In the genomic region with DNA sequence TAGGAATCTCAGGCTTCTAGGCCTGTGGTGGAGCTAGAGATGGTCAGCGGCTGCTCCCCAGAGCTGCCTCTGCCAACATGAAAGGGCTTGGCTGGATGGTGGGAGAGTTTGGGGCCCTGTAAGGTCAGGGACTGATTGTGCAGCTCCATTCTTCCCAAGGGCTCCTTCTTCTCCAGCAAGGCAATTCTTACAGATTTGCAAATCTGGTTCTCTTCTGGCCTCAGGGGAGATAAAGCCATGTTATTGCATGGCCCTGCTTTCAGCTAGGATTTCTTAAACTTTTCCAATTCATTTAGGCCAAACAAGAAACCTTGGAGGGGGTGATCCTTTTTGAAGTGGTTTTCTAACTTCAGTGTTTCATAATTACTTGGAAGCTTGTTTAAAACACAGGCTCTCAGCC, we compare ENCODE assay signal across 4 cellular contexts.
"Had no signal": no experiment of that assay in that cellular context is flagged by ENCODE, and none has a peak within 500 bp of the region (broad histone marks: within the 10 kb centered on the region; RNA-seq: fewer than 3 reads in every experiment).

No MANE protein-coding gene starts in this region.

- H3K4me3 ChIP-seq: GM23338 had no signal

- DNase-seq: H9, HCEC 1CT, IMR-90 had no signal

- ATAC-seq: GM23338 had no signal
